ENCODE assay signal across 10 cellular contexts in genomic region chr13:51959773-51960172, GRCh38. TPM values are rescaled to one million over a fixed set of nuclear protein-coding genes. Genes with fewer than 3 reads are reported as not detected.
DNase-seq lines count a peak whose midpoint lies in the region; ATAC-seq and TF ChIP-seq lines count a peak whose summit lies in the region.
"Had no signal": no experiment of that assay in that cellular context is flagged by ENCODE, and none has a peak within 500 bp of the region (broad histone marks: within the 10 kb centered on the region; RNA-seq: fewer than 3 reads in every experiment).

No MANE protein-coding gene starts in this region.

- H3K4me1 ChIP-seq in OCI-LY7 (ENCODE audit: insufficient read depth, low read length, poor library complexity, severe bottlenecking) (peaks cover 14% of the 10 kb centered on the region), left lung (no peaks in the 10 kb centered on the region), ovary (ENCODE audit: insufficient read depth) (no peaks in the 10 kb centered on the region)

- WGBS in ovary, 3 donors, result 86 to 93% (median 92%) methylated on average over 3 of the region's 3 CpGs

- CTCF ChIA-PET in OCI-LY7 (lab: Charles Lee; ENCODE audit: unreplicated experiment), result interaction anchor here (1.0 kb wide), 1 partner anchor 46 kb away, joined by 3 read pairs; no protein-coding TSS in a partner anchor

- POLR2A ChIA-PET in OCI-LY7 (lab: Charles Lee), result interaction anchor here (0.6 to 0.7 kb wide), 2 partner anchors 10 to 417 kb away, joined by 3 to 4 read pairs; no protein-coding TSS in a partner anchor

- TF ChIP-seq EP300 in ovary (IDR thresholded peaks at IDR 0.05), result no peak

- no peak for TF ChIP-seq POLR2A in ovary (IDR thresholded peaks at IDR 0.05)

- H3K4me3 ChIP-seq in OCI-LY7 (ENCODE audit: low read depth, low read length, poor library complexity, severe bottlenecking) (no peak overlapping the region), left lung (no peak overlapping the region), ovary (no peak overlapping the region)
- H3K4me3 ChIP-seq: BLaER1 treated with 17β-estradiol and CSF1 and Interleukin-3, amounts not matched to agents 10 nM and 100 nM had no signal

- H3K9me2 ChIP-seq in OCI-LY7 (ENCODE audit: insufficient read depth, low read length), result no peaks in the 10 kb centered on the region

- TF ChIP-seq CTCF in GM12873 (IDR thresholded peaks at IDR 0.05; ENCODE audit: insufficient read depth, low read depth, low read length, missing control alignments) (peak; percentile 38), OCI-LY7 (conservative IDR thresholded peaks at IDR 0.05; ENCODE audit: low read length) (0 out of 2 replicates have a peak, but pooled peaks have one; percentile 28), left lung (IDR thresholded peaks at IDR 0.05) (no peak), ovary (IDR thresholded peaks at IDR 0.05) (no peak)

- H3K27me3 ChIP-seq in left lung (no peaks in the 10 kb centered on the region), ovary (no peaks in the 10 kb centered on the region)
- H3K27me3 ChIP-seq: BLaER1 treated with 17β-estradiol and CSF1 and Interleukin-3, amounts not matched to agents 10 nM and 100 nM had no signal

- intact Hi-C loops in OCI-LY7 (cut with micrococcal nuclease; ENCODE audit: unreplicated experiment) (no loop called here), left lung (cut with DNase I) (loop anchor here in 1 of 2 donors (5.0 kb wide), 1 partner anchor 183 kb away; no protein-coding TSS in a partner anchor), ovary (cut with DNase I) (no loop called here)

- no peak overlapping the region; the same call in 1 of the 2 replicates for H2AFZ ChIP-seq in OCI-LY7 (ENCODE audit: low read length)

- H3K9me3 ChIP-seq in OCI-LY7 (ENCODE audit: low read length), result no peaks in the 10 kb centered on the region
- H3K9me3 ChIP-seq in left lung, result no peaks in the 10 kb centered on the region
- H3K9me3 ChIP-seq in ovary, result no peaks in the 10 kb centered on the region
- H3K9me3 ChIP-seq: BLaER1 treated with 17β-estradiol and CSF1 and Interleukin-3, amounts not matched to agents 10 nM and 100 nM had no signal

- no peaks in the 10 kb centered on the region for H3K79me2 ChIP-seq in OCI-LY7 (ENCODE audit: insufficient read depth, low read depth, low read length)

- BruUV-seq in OCI-LY7 (replicated peaks; lab: Mats Ljungman, UMichigan), result no TSS peak

- H4K20me1 ChIP-seq in OCI-LY7 (ENCODE audit: insufficient read depth, low read length), result no peaks in the 10 kb centered on the region
- H4K20me1 ChIP-seq: BLaER1 treated with 17β-estradiol and CSF1 and Interleukin-3, amounts not matched to agents 10 nM and 100 nM had no signal

- ATAC-seq in GM19372 (IDR thresholded peaks at IDR 0.05; ENCODE audit: low read depth, unreplicated experiment), result peak; percentile 85
- peak; percentile 73 for ATAC-seq in HG03039 (IDR thresholded peaks at IDR 0.05; ENCODE audit: unreplicated experiment)
- no peak for ATAC-seq in left lung

- no peaks in the 10 kb centered on the region for H3K36me3 ChIP-seq in OCI-LY7 (ENCODE audit: insufficient read depth, low read length)
- H3K36me3 ChIP-seq in left lung, result no peaks in the 10 kb centered on the region
- no peaks in the 10 kb centered on the region for H3K36me3 ChIP-seq in ovary
- H3K36me3 ChIP-seq: BLaER1 treated with 17β-estradiol and CSF1 and Interleukin-3, amounts not matched to agents 10 nM and 100 nM had no signal

- DNase-seq in OCI-LY7 (ENCODE audit: low spot score) (peak; percentile 25), left lung (no peak), islet precursor cell (no peak), ovary (no peak), KG1 (lab: John Stamatoyannopoulos, UW) (no peak)

- H3K27ac ChIP-seq in OCI-LY7 (ENCODE audit: low read depth, low read length, poor library complexity, severe bottlenecking) (no peak overlapping the region), left lung (no peak overlapping the region), ovary (no peak overlapping the region)
- H3K27ac ChIP-seq: BLaER1 treated with 17β-estradiol and CSF1 and Interleukin-3, amounts not matched to agents 10 nM and 100 nM; HL-60 had no signal

- H3K4me2 ChIP-seq in OCI-LY7 (ENCODE audit: low read length), result no peak overlapping the region
- H3K4me2 ChIP-seq: BLaER1 treated with 17β-estradiol and CSF1 and Interleukin-3, amounts not matched to agents 10 nM and 100 nM had no signal

RNA-seq across cellular contexts. Expression of gene ATP7B, which starts 51.5 kb away (rescaled TPM):
- total RNA-seq in OCI-LY7 (2014; rRNA removed; shearing (Covaris generic)), result 0.39 and 0.76 TPM in 2 replicates
- total RNA-seq in OCI-LY7 (2022) (0.40 and 0.53 TPM in 2 replicates), left lung (1 to 10 TPM; 5.9 to 7.2 TPM), ovary (1 to 10 TPM; 2.9 to 7.3 (median 5.1) TPM)
- 1 to 10 TPM; 3.2 to 5.9 TPM for polyA plus RNA-seq in ovary

RNA-seq across cellular contexts. Expression of gene ALG11, which starts 52.4 kb away (rescaled TPM):
- 11.6 and 14.1 TPM in 2 replicates for total RNA-seq in OCI-LY7 (2014; rRNA removed; shearing (Covaris generic))
- 19.4 and 25.0 TPM in 2 replicates for total RNA-seq in OCI-LY7 (2022)
- total RNA-seq in left lung, result 10 to 100 TPM; 31.2 to 31.9 TPM
- total RNA-seq in ovary, result 10 to 100 TPM; 15.0 to 36.2 (median 29.6) TPM
- 10 to 100 TPM in 1 of 2 donors, 1 to 10 TPM in 1; 5.9 to 16.6 TPM for polyA plus RNA-seq in ovary

Comparison
In these comparisons a context has a peak if more than half of its experiments do, and no peak if none do; other contexts are left out.
1. CTCF ChIP-seq: peak in GM12873 (single experiment) and OCI-LY7 (single experiment); none in left lung (0 of 2) and ovary (0 of 3).